ENCODE assay signal across 28 cellular contexts in the genomic region with DNA sequence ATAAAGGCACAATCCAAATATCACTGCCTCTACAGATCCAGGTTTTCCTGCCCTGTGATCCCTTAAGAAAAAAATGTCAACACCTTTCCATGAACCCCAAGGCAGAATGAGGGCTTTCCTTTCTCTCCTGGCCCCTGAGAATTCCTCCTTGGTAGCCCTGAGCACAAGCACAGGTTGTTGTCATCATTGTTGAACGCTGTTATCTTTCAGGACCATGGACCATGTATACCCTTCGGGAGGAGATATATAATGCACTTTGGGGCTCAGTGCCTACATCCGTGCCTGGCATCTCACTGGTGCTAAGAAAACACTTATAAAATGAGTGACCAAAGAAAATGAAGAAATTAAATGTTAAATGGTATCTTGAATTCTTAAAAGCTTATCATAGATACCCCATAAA.
"Had no signal": no experiment of that assay in that cellular context is flagged by ENCODE, and none has a peak within 500 bp of the region (broad histone marks: within the 10 kb centered on the region; RNA-seq: fewer than 3 reads in every experiment).

No MANE protein-coding gene starts in this region.

- H3K27ac Mint-ChIP-seq: stimulated activated effector memory CD8-positive, alpha-beta T cell treated with anti-CD3 and anti-CD28 coated beads, Interleukin-12 subunit alpha, Interleukin-12 subunit beta, amount 100 ng/mL, for 72 hours; stimulated activated memory B cell treated with anti-CD40 and anti-IgM and Interleukin-4, amounts not matched to agents 10 μg/mL and 1 μg/mL and 100 μg/mL, for 72 hours; stimulated activated naive B cell treated with anti-CD40 and anti-IgM and Interleukin-4, amounts not matched to agents 10 μg/mL and 1 μg/mL and 100 μg/mL, for 72 hours; stimulated activated naive CD8-positive, alpha-beta T cell treated with anti-CD3 and anti-CD28 coated beads, Interleukin-15, amount 100 ng/mL, for 72 hours; stimulated activated naive CD8-positive, alpha-beta T cell treated with anti-CD3 and anti-CD28 coated beads, Interleukin-15, Interleukin-2, amounts not matched to agents 100 ng/mL and 50 ng/mL, for 24 hours; type B pancreatic cell had no signal

- H3K4me3 Mint-ChIP-seq: stimulated activated effector memory CD8-positive, alpha-beta T cell treated with anti-CD3 and anti-CD28 coated beads, Interleukin-12 subunit alpha, Interleukin-12 subunit beta, amount 100 ng/mL, for 72 hours; stimulated activated memory B cell treated with anti-CD40 and anti-IgM and Interleukin-4, amounts not matched to agents 10 μg/mL and 1 μg/mL and 100 μg/mL, for 72 hours; stimulated activated naive B cell treated with anti-CD40 and anti-IgM and Interleukin-4, amounts not matched to agents 10 μg/mL and 1 μg/mL and 100 μg/mL, for 72 hours; stimulated activated naive CD8-positive, alpha-beta T cell treated with anti-CD3 and anti-CD28 coated beads, Interleukin-15, amount 100 ng/mL, for 72 hours; stimulated activated naive CD8-positive, alpha-beta T cell treated with anti-CD3 and anti-CD28 coated beads, Interleukin-15, Interleukin-2, amounts not matched to agents 100 ng/mL and 50 ng/mL, for 24 hours; type B pancreatic cell had no signal

- H3K27me3 ChIP-seq: suprapubic skin, testis, thyroid gland, tibial artery, tibial nerve, transverse colon, upper lobe of left lung, upper lobe of right lung, uterus, vagina had no signal

- ATAC-seq: stimulated activated effector memory CD8-positive, alpha-beta T cell treated with anti-CD3 and anti-CD28 coated beads, Interleukin-12 subunit alpha, Interleukin-12 subunit beta, amount 100 ng/mL, for 72 hours; stimulated activated memory B cell treated with anti-CD40 and anti-IgM and Interleukin-4, amounts not matched to agents 10 μg/mL and 1 μg/mL and 100 μg/mL, for 72 hours; stimulated activated naive B cell treated with anti-CD40 and anti-IgM and Interleukin-4, amounts not matched to agents 10 μg/mL and 1 μg/mL and 100 μg/mL, for 72 hours; stimulated activated naive CD8-positive, alpha-beta T cell treated with anti-CD3 and anti-CD28 coated beads, Interleukin-15, amount 100 ng/mL, for 72 hours; stimulated activated naive CD8-positive, alpha-beta T cell treated with anti-CD3 and anti-CD28 coated beads, Interleukin-15, Interleukin-2, amounts not matched to agents 100 U/mL and 50 U/mL, for 24 hours; upper lobe of right lung had no signal

- H3K9me3 Mint-ChIP-seq: stimulated activated effector memory CD8-positive, alpha-beta T cell treated with anti-CD3 and anti-CD28 coated beads, Interleukin-12 subunit alpha, Interleukin-12 subunit beta, amount 100 ng/mL, for 72 hours; stimulated activated naive CD8-positive, alpha-beta T cell treated with anti-CD3 and anti-CD28 coated beads, Interleukin-15, amount 100 ng/mL, for 72 hours; stimulated activated naive CD8-positive, alpha-beta T cell treated with anti-CD3 and anti-CD28 coated beads, Interleukin-15, Interleukin-2, amounts not matched to agents 100 ng/mL and 50 ng/mL, for 24 hours had no signal

- H3K36me3 ChIP-seq: stomach, suprapubic skin, thoracic aorta, thyroid gland, tibial artery, tibial nerve, transverse colon, upper lobe of left lung, upper lobe of right lung, uterus, vagina had no signal

- H3K36me3 Mint-ChIP-seq: stimulated activated effector memory CD8-positive, alpha-beta T cell treated with anti-CD3 and anti-CD28 coated beads, Interleukin-12 subunit alpha, Interleukin-12 subunit beta, amount 100 ng/mL, for 72 hours; stimulated activated memory B cell treated with anti-CD40 and anti-IgM and Interleukin-4, amounts not matched to agents 10 μg/mL and 1 μg/mL and 100 μg/mL, for 72 hours; stimulated activated naive B cell treated with anti-CD40 and anti-IgM and Interleukin-4, amounts not matched to agents 10 μg/mL and 1 μg/mL and 100 μg/mL, for 72 hours; type B pancreatic cell had no signal

- H3K27me3 Mint-ChIP-seq: stimulated activated memory B cell treated with anti-CD40 and anti-IgM and Interleukin-4, amounts not matched to agents 10 μg/mL and 1 μg/mL and 100 μg/mL, for 72 hours had no signal

- DNase-seq: stimulated activated CD4-positive, alpha-beta T cell treated with anti-CD3 and anti-CD28 coated beads, Interleukin-2, amount 100 ng/mL, for 48 hours; stimulated activated CD4-positive, alpha-beta T cell treated with anti-CD3 and anti-CD28 coated beads, Interleukin-4, amount 100 ng/mL, for 1 hour; stimulated activated CD4-positive, alpha-beta T cell treated with anti-CD3 and anti-CD28 coated beads, Interleukin-4, amount 100 ng/mL, for 24 hours; stimulated activated CD4-positive, alpha-beta T cell treated with anti-CD3 and anti-CD28 coated beads, Interleukin-4, amount 100 ng/mL, for 4 hours; stimulated activated CD8-positive, alpha-beta memory T cell treated with anti-CD3 and anti-CD28 coated beads, Interleukin-4, amount 100 ng/mL, for 48 hours; stimulated activated naive B cell treated with anti-CD40 and anti-IgM and Interleukin-4, amounts not matched to agents 10 μg/mL and 1 μg/mL and 100 μg/mL, for 72 hours; stimulated activated naive CD4-positive, alpha-beta T cell; stimulated activated naive CD4-positive, alpha-beta T cell treated with Interleukin-2 at 50 U/mL for 16 hours; stimulated activated naive CD8-positive, alpha-beta T cell treated with anti-CD3 and anti-CD28 coated beads, Interleukin-15, amount 100 ng/mL, for 72 hours; stimulated activated naive CD8-positive, alpha-beta T cell treated with anti-CD3 and anti-CD28 coated beads, Interleukin-15, Interleukin-2, amounts not matched to agents 100 U/mL and 50 U/mL, for 24 hours; stomach; substantia nigra; testis; thyroid gland; tibial artery; transverse colon; trophoblast cell; upper lobe of right lung; uterus had no signal

- H3K27ac ChIP-seq: stomach, suprapubic skin, testis, thoracic aorta, thyroid gland, tibial artery, tibial nerve, transverse colon, upper lobe of left lung, upper lobe of right lung, uterus, vagina had no signal

- H3K4me1 ChIP-seq: suprapubic skin, testis, thyroid gland, transverse colon, upper lobe of left lung, upper lobe of right lung, uterus, vagina had no signal

- H3K4me3 ChIP-seq: stomach, suprapubic skin, testis, thoracic aorta, thyroid gland, tibial artery, tibial nerve, transverse colon, upper lobe of left lung, upper lobe of right lung, uterus, vagina had no signal

- H3K4me1 Mint-ChIP-seq: stimulated activated effector memory CD8-positive, alpha-beta T cell treated with anti-CD3 and anti-CD28 coated beads, Interleukin-12 subunit alpha, Interleukin-12 subunit beta, amount 100 ng/mL, for 72 hours; stimulated activated memory B cell treated with anti-CD40 and anti-IgM and Interleukin-4, amounts not matched to agents 10 μg/mL and 1 μg/mL and 100 μg/mL, for 72 hours; stimulated activated naive B cell treated with anti-CD40 and anti-IgM and Interleukin-4, amounts not matched to agents 10 μg/mL and 1 μg/mL and 100 μg/mL, for 72 hours; stimulated activated naive CD8-positive, alpha-beta T cell treated with anti-CD3 and anti-CD28 coated beads, Interleukin-15, amount 100 ng/mL, for 72 hours had no signal

- H3K9me3 ChIP-seq: stomach, suprapubic skin, testis, thoracic aorta, thyroid gland, tibial artery, tibial nerve, transverse colon, upper lobe of left lung, upper lobe of right lung, uterus, vagina had no signal
